ENCODE assay signal across 8 cellular contexts in the genomic region with DNA sequence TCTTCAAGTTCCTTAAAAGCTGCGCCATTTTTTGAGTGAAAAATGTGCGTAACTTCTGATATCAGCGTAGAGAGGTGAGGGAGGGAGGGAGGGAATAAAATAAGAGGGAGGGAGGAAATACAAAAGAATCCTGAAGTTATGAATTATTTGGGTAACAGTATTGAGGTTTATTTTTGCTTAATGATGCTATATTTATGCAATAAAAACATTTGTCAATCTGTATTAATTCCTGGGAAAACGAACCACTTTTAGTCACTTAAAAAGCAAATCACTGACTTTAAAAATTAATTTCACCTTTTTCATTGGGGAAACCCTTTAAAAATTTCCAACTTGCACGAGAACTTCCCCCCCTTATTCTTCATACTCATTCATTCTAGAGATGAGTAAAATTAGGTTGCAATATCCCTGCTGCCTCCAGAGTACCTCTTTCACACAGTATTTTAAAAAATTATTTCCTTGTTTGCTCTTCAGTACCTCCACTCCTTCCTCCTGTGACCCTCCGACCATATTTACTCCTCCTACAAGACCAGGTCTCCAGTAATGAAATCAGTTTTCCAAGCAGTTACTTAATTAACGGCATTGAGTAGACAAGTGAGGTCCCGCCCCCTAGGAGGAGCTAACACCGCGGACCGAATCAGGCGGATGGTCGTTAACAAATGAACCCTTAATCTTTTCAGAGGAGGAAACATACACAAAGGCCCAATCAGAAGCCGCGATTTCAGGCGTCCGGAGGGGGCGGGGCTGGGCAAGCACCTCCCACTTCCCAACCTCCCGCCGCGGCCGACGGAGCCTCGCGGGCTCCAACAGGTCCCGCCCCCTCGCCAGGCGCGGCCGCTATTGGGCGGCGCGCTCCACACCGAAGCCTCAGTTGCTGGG. TPM values are rescaled to one million over a fixed set of nuclear protein-coding genes. Genes with fewer than 3 reads are reported as not detected.
DNase-seq lines count a peak whose midpoint lies in the region; ATAC-seq and TF ChIP-seq lines count a peak whose summit lies in the region.

No MANE protein-coding gene starts in this region.

- H2AFZ ChIP-seq in DND-41 (ENCODE audit: low read depth, low read length) (peak overlapping the region; percentile 98), neural cell (ENCODE audit: low read depth, low read length) (peak overlapping the region; percentile 78)

- H3K27me3 Mint-ChIP-seq in activated T-helper 2 cell treated with anti-CD3 and anti-CD28 coated beads, Interferon-gamma antibody, Interleukin-2, Interleukin-4, amounts not matched to agents 10 μg/mL and 5 μg/mL and 100 μg/mL, durations not matched to agents 14 hours and 24 hours and 36 hours (ENCODE audit: low read depth), result peaks cover 3% of the 10 kb centered on the region

- H3K4me1 Mint-ChIP-seq in activated T-helper 2 cell treated with anti-CD3 and anti-CD28 coated beads, Interferon-gamma antibody, Interleukin-2, Interleukin-4, amounts not matched to agents 10 μg/mL and 5 μg/mL and 100 μg/mL, durations not matched to agents 14 hours and 24 hours and 36 hours (ENCODE audit: low read depth), result peaks cover 24% of the 10 kb centered on the region

- H3K4me1 ChIP-seq in DND-41 (ENCODE audit: insufficient read depth, low read length) (peaks cover 32% of the 10 kb centered on the region), stomach (peaks cover 0 to 33% (median 22%) of the 10 kb centered on the region in 4 donors)

- no peaks in the 10 kb centered on the region for H3K9me2 ChIP-seq in neural cell (ENCODE audit: insufficient read depth, low read length)

- TF ChIP-seq POLR2A in stomach (IDR thresholded peaks at IDR 0.05), result no peak

- WGBS in stomach, 5 donors, result 8 to 12% (median 10%) methylated on average over 26 to 34 of the region's 34 CpGs

- H3K9me3 ChIP-seq in DND-41 (ENCODE audit: insufficient read depth, low read length, severe bottlenecking), result no peaks in the 10 kb centered on the region
- no peaks in the 10 kb centered on the region for H3K9me3 ChIP-seq in neural cell (ENCODE audit: low read length)
- H3K9me3 ChIP-seq in stomach, result no peaks in the 10 kb centered on the region

- no peaks in the 10 kb centered on the region for H3K27me3 ChIP-seq in DND-41 (ENCODE audit: insufficient read depth, low read length, poor library complexity)
- no peaks in the 10 kb centered on the region for H3K27me3 ChIP-seq in neural cell (ENCODE audit: insufficient read depth, low read depth, low read length)
- H3K27me3 ChIP-seq in stomach, result no peaks in the 10 kb centered on the region

- H4K20me1 ChIP-seq in DND-41 (ENCODE audit: insufficient read depth, low read length), result peaks cover 23% of the 10 kb centered on the region; the same call in 1 of the 2 replicates
- no peaks in the 10 kb centered on the region for H4K20me1 ChIP-seq in neural cell (ENCODE audit: insufficient read depth)

- TF ChIP-seq EP300 in neural cell (conservative IDR thresholded peaks at IDR 0.05; ENCODE audit: poor library complexity, severe bottlenecking), result no peak
- no peak for TF ChIP-seq EP300 in stomach (IDR thresholded peaks at IDR 0.05)

- H3K9me3 Mint-ChIP-seq in activated T-helper 2 cell treated with anti-CD3 and anti-CD28 coated beads, Interferon-gamma antibody, Interleukin-2, Interleukin-4, amounts not matched to agents 10 μg/mL and 5 μg/mL and 100 μg/mL, durations not matched to agents 14 hours and 24 hours and 36 hours, result no peaks in the 10 kb centered on the region

- H3K4me2 ChIP-seq in DND-41 (ENCODE audit: insufficient read depth, low read length), result peak overlapping the region; percentile 82
- peak overlapping the region; percentile 64 for H3K4me2 ChIP-seq in neural cell (ENCODE audit: low read length)

- TF ChIP-seq CTCF in DND-41 (IDR thresholded peaks at IDR 0.05; ENCODE audit: borderline replicate concordance, extremely low read depth, low read length, poor library complexity, severe bottlenecking) (peak; percentile 8), LNCaP clone FGC (IDR thresholded peaks at IDR 0.05; ENCODE audit: control insufficient read depth, extremely low read depth, insufficient read depth) (no peak), fibroblast of villous mesenchyme (IDR thresholded peaks at IDR 0.05; ENCODE audit: insufficient read depth, low read depth, low read length) (peak; percentile 19), neural cell (IDR thresholded peaks at IDR 0.05; ENCODE audit: poor library complexity, severe bottlenecking) (peak; percentile 68), stomach (IDR thresholded peaks at IDR 0.05) (peak in 3 of 7 experiments; percentile 29 to 48 (median 30))

- H3K4me3 ChIP-seq in DND-41 (ENCODE audit: low read depth in 1 of 2, low read length in 2 of 2), result peak overlapping the region; percentile 44 to 66
- peak overlapping the region; percentile 48 for H3K4me3 ChIP-seq in LNCaP clone FGC (ENCODE audit: low read depth, low read length)
- H3K4me3 ChIP-seq in fibroblast of villous mesenchyme (ENCODE audit: low read depth, low read length), result peak overlapping the region; percentile 56
- peak overlapping the region; percentile 79 for H3K4me3 ChIP-seq in neural cell (ENCODE audit: low read length)
- peak overlapping the region; percentile 93 to 98 (median 96) for H3K4me3 ChIP-seq in stomach

- H3K4me3 Mint-ChIP-seq in activated T-helper 2 cell treated with anti-CD3 and anti-CD28 coated beads, Interferon-gamma antibody, Interleukin-2, Interleukin-4, amounts not matched to agents 10 μg/mL and 5 μg/mL and 100 μg/mL, durations not matched to agents 14 hours and 24 hours and 36 hours (ENCODE audit: low read depth), result peak overlapping the region; percentile 74

- H3K27ac ChIP-seq in DND-41 (ENCODE audit: low read length) (peak overlapping the region; percentile 83), neural cell (ENCODE audit: low read length) (peak overlapping the region; percentile 70), stomach (peak overlapping the region in 4 of 5 donors; percentile 95 to 97 (median 96))

- intact Hi-C loops in activated T-helper 2 cell treated with anti-CD3 and anti-CD28 coated beads, Interferon-gamma antibody, Interleukin-2, Interleukin-4, amounts not matched to agents 10 μg/mL and 5 μg/mL and 100 μg/mL, durations not matched to agents 14 hours and 24 hours and 36 hours (cut with micrococcal nuclease), result loop anchor here (1.0 to 5.0 kb wide), 6 partner anchors 168 to 457 kb away; partner anchors contain the start of gene CREB3L2
- intact Hi-C loops in stomach (cut with DNase I; ENCODE audit: low total_unique reads), result no loop called here

- peaks cover 4% of the 10 kb centered on the region for H3F3A ChIP-seq in neural cell (ENCODE audit: insufficient read depth, low read length, poor library complexity, severe bottlenecking)

- H3K36me3 Mint-ChIP-seq in activated T-helper 2 cell treated with anti-CD3 and anti-CD28 coated beads, Interferon-gamma antibody, Interleukin-2, Interleukin-4, amounts not matched to agents 10 μg/mL and 5 μg/mL and 100 μg/mL, durations not matched to agents 14 hours and 24 hours and 36 hours (ENCODE audit: low read depth), result peaks cover 11% of the 10 kb centered on the region

- peaks cover 9% of the 10 kb centered on the region for H3K36me3 ChIP-seq in DND-41 (ENCODE audit: insufficient read depth, low read length)
- H3K36me3 ChIP-seq in neural cell (ENCODE audit: insufficient read depth, low read length), result no peaks in the 10 kb centered on the region
- no peaks in the 10 kb centered on the region for H3K36me3 ChIP-seq in stomach

- H3K79me2 ChIP-seq in DND-41 (ENCODE audit: insufficient read depth, low read length) (peaks cover 43% of the 10 kb centered on the region), neural cell (replicated peaks; ENCODE audit: insufficient read depth, low read length) (peaks cover 32% of the 10 kb centered on the region)

- peak overlapping the region; percentile 21 for H3K27ac Mint-ChIP-seq in activated T-helper 2 cell treated with anti-CD3 and anti-CD28 coated beads, Interferon-gamma antibody, Interleukin-2, Interleukin-4, amounts not matched to agents 10 μg/mL and 5 μg/mL and 100 μg/mL, durations not matched to agents 14 hours and 24 hours and 36 hours

- H3K9ac ChIP-seq in DND-41 (ENCODE audit: low read depth, low read length), result peak overlapping the region; percentile 58
- peak overlapping the region; percentile 58 for H3K9ac ChIP-seq in neural cell (ENCODE audit: low read length)

- peak; percentile 55 for TF ChIP-seq RAD21 in neural cell (conservative IDR thresholded peaks at IDR 0.05)

- DNase-seq in DND-41 (peak; percentile 97), H4 (ENCODE audit: low spot score) (peak; percentile 97), LNCaP clone FGC (ENCODE audit: low read depth) (peak; percentile 94), RKO (ENCODE audit: low spot score) (peak; percentile 99), fibroblast of villous mesenchyme (ENCODE audit: low read depth) (peak; percentile 98), stomach (peak; percentile 98)
- DNase-seq in activated T-helper 2 cell treated with anti-CD3 and anti-CD28 coated beads, Interferon-gamma antibody, Interleukin-2, Interleukin-4, amounts not matched to agents 10 μg/mL and 5 μg/mL and 100 μg/mL, durations not matched to agents 14 hours and 24 hours and 36 hours (ENCODE audit: low spot score), result peak; percentile 97

- peak; percentile 79 for ATAC-seq in DND-41 (ENCODE audit: insufficient read depth, low read depth)

TF ChIP-seq in neural cell, 6 proteins besides CTCF, POLR2A, EP300 and RAD21 (continues in another document):
- TF ChIP-seq TAF1 (IDR thresholded peaks at IDR 0.05; ENCODE audit: low read depth) (no peak), POLR2AphosphoS5 (IDR thresholded peaks at IDR 0.05) (no peak), EZH2 (IDR thresholded peaks at IDR 0.05; ENCODE audit: borderline replicate concordance, insufficient read depth, low read length, poor library complexity, severe bottlenecking) (no peak), SMC3 (conservative IDR thresholded peaks at IDR 0.05; ENCODE audit: poor library complexity) (peak; percentile 53), MXI1 (conservative IDR thresholded peaks at IDR 0.05; ENCODE audit: poor library complexity, severe bottlenecking) (no peak)

RNA-seq across cellular contexts. Expression of gene TRIM24, which starts 0.5 kb away (rescaled TPM):
- total RNA-seq in H4 (2014; rRNA removed; shearing (Covaris generic)), result 12.4 and 20.6 TPM in 2 replicates
- 16.7 and 17.6 TPM in 2 replicates for total RNA-seq in activated T-helper 2 cell treated with anti-CD3 and anti-CD28 coated beads, Interferon-gamma antibody, Interleukin-2, Interleukin-4, amounts not matched to agents 10 μg/mL and 5 μg/mL and 100 μg/mL, durations not matched to agents 14 hours and 24 hours and 36 hours
- total RNA-seq in fibroblast of villous mesenchyme (10.3 and 10.4 TPM in 2 replicates), stomach (10 to 100 TPM in 4 of 5 donors, 1 to 10 TPM in 1; 7.6 to 32.0 (median 15.1) TPM)
- polyA plus RNA-seq in neural cell (47.1 and 48.6 TPM in 2 replicates), stomach (1 to 10 TPM; 5.5 to 9.1 (median 6.1) TPM)
- 112 and 137 TPM in 2 replicates for polyA minus RNA-seq in neural cell

Comparison
In these comparisons a context has a peak if more than half of its experiments do, and no peak if none do; other contexts are left out.
1. Peak in every context shown above with its lines: DNase-seq, ATAC-seq, H3K4me3 ChIP-seq and H3K27ac ChIP-seq.